Comparison of ENCODE assay signal across 1 cellular context in the genomic region with DNA sequence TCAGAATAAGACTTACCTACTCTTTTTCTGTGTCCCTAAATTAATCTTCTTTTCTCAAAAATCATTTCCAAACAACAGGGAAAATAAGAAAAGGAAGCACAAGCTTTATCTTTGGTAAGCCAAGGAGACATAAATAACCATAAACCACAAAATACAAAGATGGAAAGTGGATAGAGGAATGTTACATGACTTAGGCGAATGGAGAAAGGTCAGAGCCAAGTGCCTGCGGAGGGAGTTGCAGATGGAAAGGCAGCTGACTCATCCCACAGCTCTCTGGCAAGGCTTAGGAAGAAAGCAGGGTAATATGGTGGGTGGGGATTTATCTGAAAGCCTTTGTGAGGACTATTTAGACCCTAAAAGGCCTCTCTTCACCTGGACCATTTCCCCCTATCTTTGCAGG.
TF ChIP-seq lines count a peak whose summit lies in the region.

No MANE protein-coding gene starts in this region.

TF ChIP-seq in K562, 482 proteins besides CTCF, POLR2A, EP300 and RAD21 (continued from another document and continues in another):
- TF ChIP-seq CHAMP1 (IDR thresholded peaks at IDR 0.05) (no peak), EHMT2 (IDR thresholded peaks at IDR 0.05) (0 out of 2 replicates have a peak, but pooled peaks have one; percentile 39), MEF2A (IDR thresholded peaks at IDR 0.05; ENCODE audit: control insufficient read depth, low read depth, low read length) (0 out of 2 replicates have a peak, but pooled peaks have one; percentile 10), ZNF311 (CRISPR knock-in tag; IDR thresholded peaks at IDR 0.05) (no peak), ZKSCAN1 (IDR thresholded peaks at IDR 0.05; ENCODE audit: low read depth, low read length) (no peak), POLR3A (IDR thresholded peaks at IDR 0.05; ENCODE audit: borderline replicate concordance, extremely low read depth, insufficient read depth, insufficient read length) (no peak), MED1 (CRISPR knock-in tag; IDR thresholded peaks at IDR 0.05; ENCODE audit: borderline replicate concordance) (no peak), SMARCA4 (IDR thresholded peaks at IDR 0.05) (peak; percentile 53; the same call in 1 of the 2 replicates), ILK (tag; IDR thresholded peaks at IDR 0.05; ENCODE audit: borderline replicate concordance, low read depth) (no peak), HMGN3 (IDR thresholded peaks at IDR 0.05; ENCODE audit: borderline replicate concordance, extremely low read depth, insufficient read length, low read depth, low read length) (no peak), DDX20 (tag; IDR thresholded peaks at IDR 0.05; ENCODE audit: low read depth) (no peak), ZNF408 (CRISPR knock-in tag; IDR thresholded peaks at IDR 0.05; ENCODE audit: low read depth) (no peak), DPF2 (IDR thresholded peaks at IDR 0.05) (0 out of 2 replicates have a peak, but pooled peaks have one; percentile 23), ZMIZ1 (IDR thresholded peaks at IDR 0.05; ENCODE audit: low read depth in 2 of 2, low read length in 2 of 2) (no peak), TAL1 (IDR thresholded peaks at IDR 0.05) (no peak), TARDBP (IDR thresholded peaks at IDR 0.05) (no peak), ZNF395 (CRISPR knock-in tag; IDR thresholded peaks at IDR 0.05) (no peak), ELK3 (CRISPR knock-in tag; IDR thresholded peaks at IDR 0.05) (no peak), SIX5 (IDR thresholded peaks at IDR 0.05; ENCODE audit: borderline replicate concordance in 1 of 2, insufficient read depth in 1 of 2, low read depth in 1 of 2, low read length in 2 of 2) (no peak), MEIS2 (IDR thresholded peaks at IDR 0.05; ENCODE audit: partially characterized antibody) (peak; percentile 66), ZNF583 (CRISPR knock-in tag; IDR thresholded peaks at IDR 0.05) (no peak), NRF1 (conservative IDR thresholded peaks at IDR 0.05 in 1 of 2, IDR thresholded peaks at IDR 0.05 in 1 of 2) (no peak), ETV5 (CRISPR knock-in tag; IDR thresholded peaks at IDR 0.05; ENCODE audit: low read depth) (no peak), ESRRA (IDR thresholded peaks at IDR 0.05; ENCODE audit: borderline replicate concordance, low read depth) (peak; percentile 41; the same call in 1 of the 2 replicates), NR3C1 (CRISPR knock-in tag; IDR thresholded peaks at IDR 0.05) (no peak), CREB1 (IDR thresholded peaks at IDR 0.05) (no peak), CREB1 (CRISPR knock-in tag; IDR thresholded peaks at IDR 0.05) (no peak), MAFG (tag; conservative IDR thresholded peaks at IDR 0.05) (peak; percentile 59), ZBTB17 (CRISPR knock-in tag; IDR thresholded peaks at IDR 0.05) (no peak), ATF3 (IDR thresholded peaks at IDR 0.05) (0 out of 2 replicates have a peak, but pooled peaks have one; percentile 26), ATF3 (CRISPR knock-in tag; conservative IDR thresholded peaks at IDR 0.05) (no peak), C11orf30 (IDR thresholded peaks at IDR 0.05; ENCODE audit: low read depth) (peak; percentile 60; the same call in 1 of the 2 replicates), NCOA1 (IDR thresholded peaks at IDR 0.05; ENCODE audit: low read depth) (no peak), MXI1 (IDR thresholded peaks at IDR 0.05; ENCODE audit: low read depth, low read length) (no peak), JUN (IDR thresholded peaks at IDR 0.05; ENCODE audit: borderline replicate concordance, low read depth, low read length) (peak; percentile 60; the same call in 1 of the 2 replicates), JUN (CRISPR knock-in tag; IDR thresholded peaks at IDR 0.05; ENCODE audit: borderline replicate concordance) (no peak), TRIM24 (IDR thresholded peaks at IDR 0.05) (no peak), ZNF436 (CRISPR knock-in tag; IDR thresholded peaks at IDR 0.05) (no peak), ZNF212 (CRISPR knock-in tag; IDR thresholded peaks at IDR 0.05) (no peak), MYC (IDR thresholded peaks at IDR 0.05; ENCODE audit: low read depth, low read length) (no peak), MYC (CRISPR knock-in tag; IDR thresholded peaks at IDR 0.05; ENCODE audit: borderline replicate concordance, low read depth) (no peak), ZNF699 (CRISPR knock-in tag; IDR thresholded peaks at IDR 0.05; ENCODE audit: insufficient replicate concordance) (no peak), ZNF253 (CRISPR knock-in tag; conservative IDR thresholded peaks at IDR 0.05) (no peak), ATF1 (CRISPR knock-in tag; IDR thresholded peaks at IDR 0.05) (no peak), ATF1 (tag; IDR thresholded peaks at IDR 0.05) (no peak), ZNF354B (CRISPR knock-in tag; IDR thresholded peaks at IDR 0.05) (no peak), ELF4 (CRISPR knock-in tag; IDR thresholded peaks at IDR 0.05) (no peak), NFE2 (IDR thresholded peaks at IDR 0.05; ENCODE audit: low read depth) (peak; percentile 80), ZC3H4 (CRISPR knock-in tag; IDR thresholded peaks at IDR 0.05; ENCODE audit: borderline replicate concordance) (no peak), HDAC3 (IDR thresholded peaks at IDR 0.05; ENCODE audit: borderline replicate concordance, partially characterized antibody) (no peak)
- TF ChIP-seq, protein P1, sequence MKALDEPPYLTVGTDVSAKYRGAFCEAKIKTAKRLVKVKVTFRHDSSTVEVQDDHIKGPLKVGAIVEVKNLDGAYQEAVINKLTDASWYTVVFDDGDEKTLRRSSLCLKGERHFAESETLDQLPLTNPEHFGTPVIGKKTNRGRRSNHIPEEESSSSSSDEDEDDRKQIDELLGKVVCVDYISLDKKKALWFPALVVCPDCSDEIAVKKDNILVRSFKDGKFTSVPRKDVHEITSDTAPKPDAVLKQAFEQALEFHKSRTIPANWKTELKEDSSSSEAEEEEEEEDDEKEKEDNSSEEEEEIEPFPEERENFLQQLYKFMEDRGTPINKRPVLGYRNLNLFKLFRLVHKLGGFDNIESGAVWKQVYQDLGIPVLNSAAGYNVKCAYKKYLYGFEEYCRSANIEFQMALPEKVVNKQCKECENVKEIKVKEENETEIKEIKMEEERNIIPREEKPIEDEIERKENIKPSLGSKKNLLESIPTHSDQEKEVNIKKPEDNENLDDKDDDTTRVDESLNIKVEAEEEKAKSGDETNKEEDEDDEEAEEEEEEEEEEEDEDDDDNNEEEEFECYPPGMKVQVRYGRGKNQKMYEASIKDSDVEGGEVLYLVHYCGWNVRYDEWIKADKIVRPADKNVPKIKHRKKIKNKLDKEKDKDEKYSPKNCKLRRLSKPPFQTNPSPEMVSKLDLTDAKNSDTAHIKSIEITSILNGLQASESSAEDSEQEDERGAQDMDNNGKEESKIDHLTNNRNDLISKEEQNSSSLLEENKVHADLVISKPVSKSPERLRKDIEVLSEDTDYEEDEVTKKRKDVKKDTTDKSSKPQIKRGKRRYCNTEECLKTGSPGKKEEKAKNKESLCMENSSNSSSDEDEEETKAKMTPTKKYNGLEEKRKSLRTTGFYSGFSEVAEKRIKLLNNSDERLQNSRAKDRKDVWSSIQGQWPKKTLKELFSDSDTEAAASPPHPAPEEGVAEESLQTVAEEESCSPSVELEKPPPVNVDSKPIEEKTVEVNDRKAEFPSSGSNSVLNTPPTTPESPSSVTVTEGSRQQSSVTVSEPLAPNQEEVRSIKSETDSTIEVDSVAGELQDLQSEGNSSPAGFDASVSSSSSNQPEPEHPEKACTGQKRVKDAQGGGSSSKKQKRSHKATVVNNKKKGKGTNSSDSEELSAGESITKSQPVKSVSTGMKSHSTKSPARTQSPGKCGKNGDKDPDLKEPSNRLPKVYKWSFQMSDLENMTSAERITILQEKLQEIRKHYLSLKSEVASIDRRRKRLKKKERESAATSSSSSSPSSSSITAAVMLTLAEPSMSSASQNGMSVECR (CRISPR knock-in tag; IDR thresholded peaks at IDR 0.05): no peak
- TF ChIP-seq, protein P2, sequence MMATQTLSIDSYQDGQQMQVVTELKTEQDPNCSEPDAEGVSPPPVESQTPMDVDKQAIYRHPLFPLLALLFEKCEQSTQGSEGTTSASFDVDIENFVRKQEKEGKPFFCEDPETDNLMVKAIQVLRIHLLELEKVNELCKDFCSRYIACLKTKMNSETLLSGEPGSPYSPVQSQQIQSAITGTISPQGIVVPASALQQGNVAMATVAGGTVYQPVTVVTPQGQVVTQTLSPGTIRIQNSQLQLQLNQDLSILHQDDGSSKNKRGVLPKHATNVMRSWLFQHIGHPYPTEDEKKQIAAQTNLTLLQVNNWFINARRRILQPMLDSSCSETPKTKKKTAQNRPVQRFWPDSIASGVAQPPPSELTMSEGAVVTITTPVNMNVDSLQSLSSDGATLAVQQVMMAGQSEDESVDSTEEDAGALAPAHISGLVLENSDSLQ (IDR thresholded peaks at IDR 0.05): 0 out of 2 replicates have a peak, but pooled peaks have one; percentile 16
- TF ChIP-seq, protein P3, sequence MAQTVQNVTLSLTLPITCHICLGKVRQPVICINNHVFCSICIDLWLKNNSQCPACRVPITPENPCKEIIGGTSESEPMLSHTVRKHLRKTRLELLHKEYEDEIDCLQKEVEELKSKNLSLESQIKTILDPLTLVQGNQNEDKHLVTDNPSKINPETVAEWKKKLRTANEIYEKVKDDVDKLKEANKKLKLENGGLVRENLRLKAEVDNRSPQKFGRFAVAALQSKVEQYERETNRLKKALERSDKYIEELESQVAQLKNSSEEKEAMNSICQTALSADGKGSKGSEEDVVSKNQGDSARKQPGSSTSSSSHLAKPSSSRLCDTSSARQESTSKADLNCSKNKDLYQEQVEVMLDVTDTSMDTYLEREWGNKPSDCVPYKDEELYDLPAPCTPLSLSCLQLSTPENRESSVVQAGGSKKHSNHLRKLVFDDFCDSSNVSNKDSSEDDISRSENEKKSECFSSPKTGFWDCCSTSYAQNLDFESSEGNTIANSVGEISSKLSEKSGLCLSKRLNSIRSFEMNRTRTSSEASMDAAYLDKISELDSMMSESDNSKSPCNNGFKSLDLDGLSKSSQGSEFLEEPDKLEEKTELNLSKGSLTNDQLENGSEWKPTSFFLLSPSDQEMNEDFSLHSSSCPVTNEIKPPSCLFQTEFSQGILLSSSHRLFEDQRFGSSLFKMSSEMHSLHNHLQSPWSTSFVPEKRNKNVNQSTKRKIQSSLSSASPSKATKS (CRISPR knock-in tag; IDR thresholded peaks at IDR 0.05): no peak
